Comparison of ENCODE assay signal across 16 cellular contexts in genomic region chr1:245183429-245183828, GRCh38. TPM values are rescaled to one million over a fixed set of nuclear protein-coding genes. Genes with fewer than 3 reads are reported as not detected.
DNase-seq lines count a peak whose midpoint lies in the region; ATAC-seq and TF ChIP-seq lines count a peak whose summit lies in the region.
"Had no signal": no experiment of that assay in that cellular context is flagged by ENCODE, and none has a peak within 500 bp of the region (broad histone marks: within the 10 kb centered on the region; RNA-seq: fewer than 3 reads in every experiment).

No MANE protein-coding gene starts in this region.

- H3K4me1 ChIP-seq in GM23338 (ENCODE audit: insufficient read depth), result peaks cover 18% of the 10 kb centered on the region
- H3K4me1 ChIP-seq: Caco-2 had no signal

- peaks cover 21% of the 10 kb centered on the region for H3K4me1 Mint-ChIP-seq in GM23338
- H3K4me1 Mint-ChIP-seq in effector memory CD8-positive, alpha-beta T cell (ENCODE audit: low read depth in 2 of 2), result peaks cover 0 to 1% of the 10 kb centered on the region in 2 donors
- H3K4me1 Mint-ChIP-seq: CD8-positive, alpha-beta memory T cell had no signal

- H3K27ac Mint-ChIP-seq in GM23338, result no peak overlapping the region
- no peak overlapping the region for H3K27ac Mint-ChIP-seq in effector memory CD8-positive, alpha-beta T cell
- H3K27ac Mint-ChIP-seq: CD8-positive, alpha-beta memory T cell; IgD-negative memory B cell had no signal

- H3K36me3 Mint-ChIP-seq in GM23338 (ENCODE audit: low read depth), result no peaks in the 10 kb centered on the region
- H3K36me3 Mint-ChIP-seq in effector memory CD8-positive, alpha-beta T cell (ENCODE audit: insufficient read depth), result peaks cover 3% of the 10 kb centered on the region
- H3K36me3 Mint-ChIP-seq: CD8-positive, alpha-beta memory T cell had no signal

- DNase-seq in NCI-H146 (lab: John Stamatoyannopoulos, UW), result peak; percentile 75
- DNase-seq in NCI-H146 treated with DMSO at 0.1 percent for 48 hours (lab: John Stamatoyannopoulos, UW; ENCODE audit: unreplicated experiment), result no peak
- DNase-seq in GM23338 (ENCODE audit: low spot score), result no peak
- DNase-seq in cerebellar cortex (ENCODE audit: low spot score), result peak; percentile 63
- peak; percentile 20 for DNase-seq in fibroblast of the aortic adventitia (ENCODE audit: low read depth)
- no peak for DNase-seq in effector memory CD8-positive, alpha-beta T cell
- no peak for DNase-seq in omental fat pad (ENCODE audit: low spot score)
- DNase-seq: 8988T; AML-193; Caco-2; CD8-positive, alpha-beta memory T cell had no signal

- no peaks in the 10 kb centered on the region for H3K36me3 ChIP-seq in GM23338 (ENCODE audit: insufficient read depth)
- H3K36me3 ChIP-seq: BLaER1 had no signal

- H3K4me2 ChIP-seq in GM23338, result no peak overlapping the region
- H3K4me2 ChIP-seq: BLaER1 had no signal

- ATAC-seq in GM23338, result no peak
- no peak for ATAC-seq in effector memory CD8-positive, alpha-beta T cell (replicated peaks)
- ATAC-seq in omental fat pad (ENCODE audit: low FRiP score), result no peak
- ATAC-seq: GM12878, HCT116 had no signal

- no peaks in the 10 kb centered on the region for H3K9me3 Mint-ChIP-seq in GM23338
- H3K9me3 Mint-ChIP-seq in effector memory CD8-positive, alpha-beta T cell, result no peaks in the 10 kb centered on the region

- H3K79me2 ChIP-seq in GM23338 (replicated peaks; ENCODE audit: insufficient read depth), result no peaks in the 10 kb centered on the region

- no peaks in the 10 kb centered on the region for H4K20me1 ChIP-seq in GM23338 (replicated peaks; ENCODE audit: insufficient read depth)
- H4K20me1 ChIP-seq: BLaER1 had no signal

- H3F3A ChIP-seq in GM23338 (replicated peaks; ENCODE audit: low read depth), result no peaks in the 10 kb centered on the region

- peaks cover 8% of the 10 kb centered on the region for H3K27me3 Mint-ChIP-seq in GM23338 (ENCODE audit: insufficient read depth, low read depth, poor library complexity)
- peaks cover 14 to 39% of the 10 kb centered on the region in 2 donors for H3K27me3 Mint-ChIP-seq in effector memory CD8-positive, alpha-beta T cell

- no peaks in the 10 kb centered on the region for H3K9me2 ChIP-seq in GM23338 (ENCODE audit: insufficient read depth)

- no peak overlapping the region for H3K4me3 ChIP-seq in GM23338
- H3K4me3 ChIP-seq in fibroblast of the aortic adventitia (ENCODE audit: low read depth, low read length), result no peak overlapping the region
- H3K4me3 ChIP-seq: BLaER1, GM12878 had no signal

- H3K4me3 Mint-ChIP-seq in GM23338, result no peak overlapping the region
- no peak overlapping the region for H3K4me3 Mint-ChIP-seq in effector memory CD8-positive, alpha-beta T cell
- H3K4me3 Mint-ChIP-seq: CD8-positive, alpha-beta memory T cell; IgD-negative memory B cell had no signal

- 0 out of 2 replicates have a peak overlapping the region, but pooled peaks have one; percentile 66 for H2AFZ ChIP-seq in GM23338

- H3K27me3 ChIP-seq in GM23338 (ENCODE audit: insufficient read depth), result no peaks in the 10 kb centered on the region
- H3K27me3 ChIP-seq: BLaER1 had no signal

- H3K27ac ChIP-seq in GM23338 (ENCODE audit: low read depth), result no peak overlapping the region
- H3K27ac ChIP-seq: BLaER1, HL-60 had no signal

- no peak for TF ChIP-seq CTCF in GM23338 (conservative IDR thresholded peaks at IDR 0.05; ENCODE audit: low read depth in 2 of 2)
- no peak for TF ChIP-seq CTCF in fibroblast of the aortic adventitia (IDR thresholded peaks at IDR 0.05; ENCODE audit: insufficient read depth, low read length)
- no peak for TF ChIP-seq CTCF in omental fat pad (IDR thresholded peaks at IDR 0.05)

TF ChIP-seq in GM23338, 12 proteins besides CTCF, POLR2A, EP300 and RAD21 (continues in another document):
- TF ChIP-seq EZH2 (IDR thresholded peaks at IDR 0.05; ENCODE audit: low read depth, unreplicated experiment), result no peak
- TF ChIP-seq, protein P1, sequence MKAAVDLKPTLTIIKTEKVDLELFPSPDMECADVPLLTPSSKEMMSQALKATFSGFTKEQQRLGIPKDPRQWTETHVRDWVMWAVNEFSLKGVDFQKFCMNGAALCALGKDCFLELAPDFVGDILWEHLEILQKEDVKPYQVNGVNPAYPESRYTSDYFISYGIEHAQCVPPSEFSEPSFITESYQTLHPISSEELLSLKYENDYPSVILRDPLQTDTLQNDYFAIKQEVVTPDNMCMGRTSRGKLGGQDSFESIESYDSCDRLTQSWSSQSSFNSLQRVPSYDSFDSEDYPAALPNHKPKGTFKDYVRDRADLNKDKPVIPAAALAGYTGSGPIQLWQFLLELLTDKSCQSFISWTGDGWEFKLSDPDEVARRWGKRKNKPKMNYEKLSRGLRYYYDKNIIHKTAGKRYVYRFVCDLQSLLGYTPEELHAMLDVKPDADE (IDR thresholded peaks at IDR 0.05), result no peak
- no peak for TF ChIP-seq NANOG (IDR thresholded peaks at IDR 0.05; ENCODE audit: borderline replicate concordance)
- TF ChIP-seq CREB1 (CRISPR knock-in tag; IDR thresholded peaks at IDR 0.05; ENCODE audit: low read depth), result no peak
- TF ChIP-seq JUNB (IDR thresholded peaks at IDR 0.05; ENCODE audit: unreplicated experiment), result no peak
- TF ChIP-seq ZNF462 (CRISPR knock-in tag; IDR thresholded peaks at IDR 0.05), result no peak
- TF ChIP-seq ZNF331 (CRISPR knock-in tag; IDR thresholded peaks at IDR 0.05; ENCODE audit: low read depth), result no peak
- no peak for TF ChIP-seq POLR2AphosphoS5 (IDR thresholded peaks at IDR 0.05; ENCODE audit: low read depth)
- no peak for TF ChIP-seq ZNF114 (CRISPR knock-in tag; IDR thresholded peaks at IDR 0.05)
- no peak for TF ChIP-seq EZH2phosphoT487 (IDR thresholded peaks at IDR 0.05; ENCODE audit: unreplicated experiment)

RNA-seq across cellular contexts. Expression of gene KIF26B, which starts 28.6 kb away (rescaled TPM):
- 0.19 and 0.76 TPM in 2 replicates for total RNA-seq in GM23338 (2014; rRNA removed; shearing (Covaris generic))
- polyA plus RNA-seq in GM23338 (2016; fragmentation: Nextera tagmentation; extraction: Ambion mirVana), result 0.03 and 0.28 TPM in 2 replicates
- 4.6 and 20.9 TPM in 2 replicates for total RNA-seq in fibroblast of the aortic adventitia (ENCODE audit: low replicate concordance)
- under 1 TPM; 0.13 to 0.96 (median 0.39) TPM for total RNA-seq in omental fat pad
- polyA plus RNA-seq: CD8-positive, alpha-beta memory T cell had no signal

Comparison
In these comparisons a context has a peak if more than half of its experiments do, and no peak if none do; other contexts are left out.
1. DNase-seq: peak in NCI-H146 (single experiment), cerebellar cortex (single experiment) and fibroblast of the aortic adventitia (single experiment); none in NCI-H146 treated with DMSO at 0.1 percent for 48 hours (single experiment), GM23338 (single experiment), effector memory CD8-positive, alpha-beta T cell (0 of 3) and omental fat pad (single experiment).